23 cellular contexts compared by ENCODE assay signal in the genomic region with DNA sequence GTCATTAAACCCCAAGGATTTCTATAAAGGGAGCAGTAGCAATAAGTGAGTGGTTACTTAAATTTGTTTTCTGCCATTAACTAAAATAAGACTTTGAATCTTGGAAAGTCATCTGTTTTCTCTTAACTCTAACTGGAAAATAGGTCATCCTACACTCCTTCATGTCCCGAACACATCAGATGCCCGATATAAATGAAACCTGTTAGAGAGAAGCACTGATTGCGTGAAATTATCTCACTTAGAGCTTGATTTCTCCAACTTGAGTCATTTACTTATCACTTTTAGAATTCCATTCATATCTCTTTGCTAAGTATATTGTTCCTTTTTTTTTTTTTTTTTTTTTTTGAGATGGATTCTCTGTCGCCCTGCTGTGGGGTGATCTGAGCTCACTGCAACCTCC. TPM values are rescaled to one million over a fixed set of nuclear protein-coding genes. Genes with fewer than 3 reads are reported as not detected.
A peak's percentile ranks its signal among the peaks of the same experiment; 100 is the strongest.
DNase-seq lines count a peak whose midpoint lies in the region; ATAC-seq, FAIRE-seq and TF ChIP-seq lines count a peak whose summit lies in the region.
"Had no signal": no experiment of that assay in that cellular context is flagged by ENCODE, and none has a peak within 500 bp of the region (broad histone marks: within the 10 kb centered on the region; RNA-seq: fewer than 3 reads in every experiment).

No MANE protein-coding gene starts in this region.

- H3K4me3 ChIP-seq in astrocyte (ENCODE audit: insufficient read depth, low read depth, low read length) (no peak overlapping the region), fibroblast of the aortic adventitia (ENCODE audit: low read depth, low read length) (no peak overlapping the region)
- H3K4me3 ChIP-seq: GM23338 had no signal

- peaks cover 37% of the 10 kb centered on the region for H3K36me3 ChIP-seq in astrocyte (ENCODE audit: insufficient read depth, low read length)

- FAIRE-seq in astrocyte (lab: Jason Lieb, UNC): no peak
- FAIRE-seq: GM12892, HTR-8/SVneo had no signal

- H2AFZ ChIP-seq in astrocyte (ENCODE audit: low read depth, low read length): no peak overlapping the region
- H2AFZ ChIP-seq: GM23338 had no signal

- H3K27me3 ChIP-seq in astrocyte (ENCODE audit: insufficient read depth, low read length): no peaks in the 10 kb centered on the region

- peaks cover 13% of the 10 kb centered on the region for H4K20me1 ChIP-seq in astrocyte (ENCODE audit: insufficient read depth, low read length)

- H3K4me2 ChIP-seq in astrocyte (ENCODE audit: low read length): no peak overlapping the region
- H3K4me2 ChIP-seq: GM23338 had no signal

- H3K4me1 ChIP-seq in astrocyte (ENCODE audit: insufficient read depth, low read length): no peaks in the 10 kb centered on the region

- peak; percentile 62 for ATAC-seq in omental fat pad (ENCODE audit: low FRiP score)
- no peak for ATAC-seq in stimulated activated naive CD8-positive, alpha-beta T cell treated with anti-CD3 and anti-CD28 coated beads, Interleukin-15, amount 100 ng/mL, for 72 hours
- ATAC-seq: GM23338, PC-3 had no signal

- H3K4me3 Mint-ChIP-seq in astrocyte (ENCODE audit: unreplicated experiment): no peak overlapping the region
- no peak overlapping the region for H3K4me3 Mint-ChIP-seq in stimulated activated naive CD8-positive, alpha-beta T cell treated with anti-CD3 and anti-CD28 coated beads, Interleukin-15, amount 100 ng/mL, for 72 hours
- H3K4me3 Mint-ChIP-seq: GM23338 had no signal

- H3K36me3 Mint-ChIP-seq in astrocyte (ENCODE audit: low read depth, unreplicated experiment): peaks cover 8% of the 10 kb centered on the region

- TF ChIP-seq CTCF in astrocyte (IDR thresholded peaks at IDR 0.05; ENCODE audit: insufficient read depth, low read depth, low read length) (no peak), fibroblast of the aortic adventitia (IDR thresholded peaks at IDR 0.05; ENCODE audit: insufficient read depth, low read length) (no peak), omental fat pad (IDR thresholded peaks at IDR 0.05) (no peak)

- no peak overlapping the region for H3K9ac ChIP-seq in astrocyte (ENCODE audit: low read length)

- peak; percentile 29 for DNase-seq in DMS 273 (lab: John Stamatoyannopoulos, UW; ENCODE audit: unreplicated experiment)
- no peak for DNase-seq in DMS 273 treated with DMSO at 0.1 percent for 48 hours (lab: John Stamatoyannopoulos, UW)
- peak; percentile 53 for DNase-seq in astrocyte (ENCODE audit: low read depth)
- peak; percentile 6 for DNase-seq in fibroblast of the aortic adventitia (ENCODE audit: low read depth)
- no peak for DNase-seq in omental fat pad (ENCODE audit: low spot score)
- DNase-seq in UCSD-AML1 (lab: John Stamatoyannopoulos, UW; ENCODE audit: unreplicated experiment): no peak
- DNase-seq in stimulated activated naive CD8-positive, alpha-beta T cell treated with anti-CD3 and anti-CD28 coated beads, Interleukin-15, amount 100 ng/mL, for 72 hours: no peak
- no peak for DNase-seq in NCI-H1930 (lab: John Stamatoyannopoulos, UW)
- DNase-seq: AML-193, EL, HCEC 1CT, IMR-90, NCI-H1417 treated with DMSO at 0.1 percent for 48 hours, NCI-H187 treated with DMSO at 0.1 percent for 48 hours, NCI-H345, NCI-H526, PC-3, RPMI8226 had no signal

- no peak overlapping the region for H3K27ac ChIP-seq in astrocyte (ENCODE audit: low read depth, low read length)
- H3K27ac ChIP-seq: 22Rv1, C4-2B had no signal

- H3K27ac Mint-ChIP-seq in astrocyte (ENCODE audit: unreplicated experiment): no peak overlapping the region
- H3K27ac Mint-ChIP-seq in stimulated activated naive CD8-positive, alpha-beta T cell treated with anti-CD3 and anti-CD28 coated beads, Interleukin-15, amount 100 ng/mL, for 72 hours: no peak overlapping the region
- H3K27ac Mint-ChIP-seq: GM23338 had no signal

- H3K79me2 ChIP-seq in astrocyte (ENCODE audit: insufficient read depth, low read length): peaks cover 92% of the 10 kb centered on the region

- H3K9me3 Mint-ChIP-seq in astrocyte (ENCODE audit: unreplicated experiment): no peaks in the 10 kb centered on the region
- no peaks in the 10 kb centered on the region for H3K9me3 Mint-ChIP-seq in stimulated activated naive CD8-positive, alpha-beta T cell treated with anti-CD3 and anti-CD28 coated beads, Interleukin-15, amount 100 ng/mL, for 72 hours
- H3K9me3 Mint-ChIP-seq: GM23338 had no signal

- H3K9me3 ChIP-seq in astrocyte (ENCODE audit: insufficient read depth, low read depth, low read length): no peaks in the 10 kb centered on the region

- peaks cover 6% of the 10 kb centered on the region for H3K4me1 Mint-ChIP-seq in astrocyte (ENCODE audit: low read depth, unreplicated experiment)
- H3K4me1 Mint-ChIP-seq in stimulated activated naive CD8-positive, alpha-beta T cell treated with anti-CD3 and anti-CD28 coated beads, Interleukin-15, amount 100 ng/mL, for 72 hours: peaks cover 11% of the 10 kb centered on the region
- H3K4me1 Mint-ChIP-seq: GM23338 had no signal

- H3K27me3 Mint-ChIP-seq in astrocyte (ENCODE audit: low read depth, unreplicated experiment): no peaks in the 10 kb centered on the region
- H3K27me3 Mint-ChIP-seq in stimulated activated naive CD8-positive, alpha-beta T cell treated with anti-CD3 and anti-CD28 coated beads, Interleukin-15, amount 100 ng/mL, for 72 hours: no peaks in the 10 kb centered on the region

RNA-seq across cellular contexts. Expression of a gene that starts 10.8 kb away (rescaled TPM):
- total RNA-seq in astrocyte (104 and 106 TPM in 2 replicates), fibroblast of the aortic adventitia (ENCODE audit: low replicate concordance) (51.2 and 157 TPM in 2 replicates), omental fat pad (10 to 100 TPM; 34.3 to 66.5 (median 38.0) TPM)

Comparison
In these comparisons a context has a peak if more than half of its experiments do, and no peak if none do; other contexts are left out.
1. DNase-seq: peak in DMS 273 (single experiment), astrocyte (single experiment) and fibroblast of the aortic adventitia (single experiment); none in DMS 273 treated with DMSO at 0.1 percent for 48 hours (single experiment), omental fat pad (single experiment), UCSD-AML1 (single experiment), stimulated activated naive CD8-positive, alpha-beta T cell treated with anti-CD3 and anti-CD28 coated beads, Interleukin-15, amount 100 ng/mL, for 72 hours (0 of 2) and NCI-H1930 (0 of 2).